2 cellular contexts compared by ENCODE assay signal in the genomic region with DNA sequence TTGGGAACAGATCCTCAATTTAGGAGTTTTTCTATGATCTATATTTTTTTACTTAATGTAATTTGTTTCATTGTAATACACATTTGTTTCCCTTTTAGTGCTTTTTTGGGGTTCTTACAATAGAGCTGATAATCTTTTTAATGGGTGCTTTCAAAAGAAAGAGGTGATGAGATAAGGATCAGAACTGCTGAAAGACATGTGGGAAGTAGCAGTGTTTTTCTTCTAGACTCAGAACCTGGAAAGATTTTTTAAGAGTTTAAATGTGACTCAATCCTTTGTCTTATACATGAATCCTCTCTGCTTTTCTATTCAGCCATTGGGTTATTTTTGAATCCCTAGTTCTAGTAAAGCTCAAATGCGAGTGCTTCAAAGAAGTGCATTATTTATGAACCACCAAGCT.
TF ChIP-seq lines count a peak whose summit lies in the region.

No MANE protein-coding gene starts in this region.

TF ChIP-seq in HCT116, 20 proteins besides CTCF, POLR2A, EP300 and RAD21 (continued from another document):
- TF ChIP-seq, protein P1, sequence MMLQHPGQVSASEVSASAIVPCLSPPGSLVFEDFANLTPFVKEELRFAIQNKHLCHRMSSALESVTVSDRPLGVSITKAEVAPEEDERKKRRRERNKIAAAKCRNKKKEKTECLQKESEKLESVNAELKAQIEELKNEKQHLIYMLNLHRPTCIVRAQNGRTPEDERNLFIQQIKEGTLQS (IDR thresholded peaks at IDR 0.05) = no peak
- TF ChIP-seq, protein P2, sequence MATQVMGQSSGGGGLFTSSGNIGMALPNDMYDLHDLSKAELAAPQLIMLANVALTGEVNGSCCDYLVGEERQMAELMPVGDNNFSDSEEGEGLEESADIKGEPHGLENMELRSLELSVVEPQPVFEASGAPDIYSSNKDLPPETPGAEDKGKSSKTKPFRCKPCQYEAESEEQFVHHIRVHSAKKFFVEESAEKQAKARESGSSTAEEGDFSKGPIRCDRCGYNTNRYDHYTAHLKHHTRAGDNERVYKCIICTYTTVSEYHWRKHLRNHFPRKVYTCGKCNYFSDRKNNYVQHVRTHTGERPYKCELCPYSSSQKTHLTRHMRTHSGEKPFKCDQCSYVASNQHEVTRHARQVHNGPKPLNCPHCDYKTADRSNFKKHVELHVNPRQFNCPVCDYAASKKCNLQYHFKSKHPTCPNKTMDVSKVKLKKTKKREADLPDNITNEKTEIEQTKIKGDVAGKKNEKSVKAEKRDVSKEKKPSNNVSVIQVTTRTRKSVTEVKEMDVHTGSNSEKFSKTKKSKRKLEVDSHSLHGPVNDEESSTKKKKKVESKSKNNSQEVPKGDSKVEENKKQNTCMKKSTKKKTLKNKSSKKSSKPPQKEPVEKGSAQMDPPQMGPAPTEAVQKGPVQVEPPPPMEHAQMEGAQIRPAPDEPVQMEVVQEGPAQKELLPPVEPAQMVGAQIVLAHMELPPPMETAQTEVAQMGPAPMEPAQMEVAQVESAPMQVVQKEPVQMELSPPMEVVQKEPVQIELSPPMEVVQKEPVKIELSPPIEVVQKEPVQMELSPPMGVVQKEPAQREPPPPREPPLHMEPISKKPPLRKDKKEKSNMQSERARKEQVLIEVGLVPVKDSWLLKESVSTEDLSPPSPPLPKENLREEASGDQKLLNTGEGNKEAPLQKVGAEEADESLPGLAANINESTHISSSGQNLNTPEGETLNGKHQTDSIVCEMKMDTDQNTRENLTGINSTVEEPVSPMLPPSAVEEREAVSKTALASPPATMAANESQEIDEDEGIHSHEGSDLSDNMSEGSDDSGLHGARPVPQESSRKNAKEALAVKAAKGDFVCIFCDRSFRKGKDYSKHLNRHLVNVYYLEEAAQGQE (IDR thresholded peaks at IDR 0.05; ENCODE audit: low read depth) = no peak
- TF ChIP-seq CEBPB (IDR thresholded peaks at IDR 0.05; ENCODE audit: low read depth) = no peak

TF ChIP-seq in K562, 482 proteins besides CTCF, POLR2A, EP300 and RAD21:
- TF ChIP-seq, protein P3, sequence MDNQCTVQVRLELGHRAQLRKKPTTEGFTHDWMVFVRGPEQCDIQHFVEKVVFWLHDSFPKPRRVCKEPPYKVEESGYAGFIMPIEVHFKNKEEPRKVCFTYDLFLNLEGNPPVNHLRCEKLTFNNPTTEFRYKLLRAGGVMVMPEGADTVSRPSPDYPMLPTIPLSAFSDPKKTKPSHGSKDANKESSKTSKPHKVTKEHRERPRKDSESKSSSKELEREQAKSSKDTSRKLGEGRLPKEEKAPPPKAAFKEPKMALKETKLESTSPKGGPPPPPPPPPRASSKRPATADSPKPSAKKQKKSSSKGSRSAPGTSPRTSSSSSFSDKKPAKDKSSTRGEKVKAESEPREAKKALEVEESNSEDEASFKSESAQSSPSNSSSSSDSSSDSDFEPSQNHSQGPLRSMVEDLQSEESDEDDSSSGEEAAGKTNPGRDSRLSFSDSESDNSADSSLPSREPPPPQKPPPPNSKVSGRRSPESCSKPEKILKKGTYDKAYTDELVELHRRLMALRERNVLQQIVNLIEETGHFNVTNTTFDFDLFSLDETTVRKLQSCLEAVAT (IDR thresholded peaks at IDR 0.05) = no peak
- TF ChIP-seq MBD2 (IDR thresholded peaks at IDR 0.05; ENCODE audit: borderline replicate concordance, low read depth) (no peak), ZNF12 (CRISPR knock-in tag; IDR thresholded peaks at IDR 0.05) (no peak), ELF1 (tag; IDR thresholded peaks at IDR 0.05) (no peak), ZKSCAN3 (CRISPR knock-in tag; IDR thresholded peaks at IDR 0.05) (no peak), MEIS2 (IDR thresholded peaks at IDR 0.05; ENCODE audit: partially characterized antibody) (peak; percentile 61)
- TF ChIP-seq, protein P4, sequence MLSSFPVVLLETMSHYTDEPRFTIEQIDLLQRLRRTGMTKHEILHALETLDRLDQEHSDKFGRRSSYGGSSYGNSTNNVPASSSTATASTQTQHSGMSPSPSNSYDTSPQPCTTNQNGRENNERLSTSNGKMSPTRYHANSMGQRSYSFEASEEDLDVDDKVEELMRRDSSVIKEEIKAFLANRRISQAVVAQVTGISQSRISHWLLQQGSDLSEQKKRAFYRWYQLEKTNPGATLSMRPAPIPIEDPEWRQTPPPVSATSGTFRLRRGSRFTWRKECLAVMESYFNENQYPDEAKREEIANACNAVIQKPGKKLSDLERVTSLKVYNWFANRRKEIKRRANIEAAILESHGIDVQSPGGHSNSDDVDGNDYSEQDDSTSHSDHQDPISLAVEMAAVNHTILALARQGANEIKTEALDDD (IDR thresholded peaks at IDR 0.05) = no peak
